Comparison of ENCODE assay signal across 34 cellular contexts in the genomic region with DNA sequence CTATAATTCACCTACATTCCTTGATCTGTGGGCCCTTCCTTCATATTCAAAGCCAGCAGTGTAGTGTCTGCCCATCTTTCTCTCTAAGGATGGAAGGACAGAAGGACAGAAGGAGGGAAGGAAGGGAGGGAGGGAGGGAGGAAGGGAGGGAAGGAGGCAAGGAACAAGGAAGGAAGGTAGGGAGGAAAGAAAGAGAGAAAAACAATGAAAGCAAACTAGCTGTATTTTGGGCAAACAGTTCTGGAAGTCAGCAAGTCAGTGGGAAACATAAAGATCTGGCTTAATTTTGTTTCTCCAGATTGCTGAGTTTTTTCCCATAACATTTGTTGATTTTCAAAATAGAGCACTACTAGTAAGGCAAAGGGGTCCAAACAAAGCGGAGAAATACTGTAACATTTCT.
"Had no signal": no experiment of that assay in that cellular context is flagged by ENCODE, and none has a peak within 500 bp of the region (broad histone marks: within the 10 kb centered on the region; RNA-seq: fewer than 3 reads in every experiment).

No MANE protein-coding gene starts in this region.

- FAIRE-seq: astrocyte, bronchial epithelial cell had no signal

- H3K4me3 ChIP-seq: adrenal gland, ascending aorta, body of pancreas, breast epithelium, cardiac muscle cell had no signal

- H3K9me3 ChIP-seq: adrenal gland, ascending aorta, body of pancreas, breast epithelium had no signal

- H3K27me3 ChIP-seq: adrenal gland, ascending aorta, body of pancreas, brain microvascular endothelial cell, breast epithelium, cardiac muscle cell had no signal

- H3K36me3 ChIP-seq: adrenal gland, ascending aorta, brain microvascular endothelial cell, breast epithelium, cardiac muscle cell had no signal

- DNase-seq: activated effector memory CD4-positive, alpha-beta T cell treated with anti-CD3 and anti-CD28 coated beads, Interleukin-2, amount 50 U/mL, for 16 hours; activated effector memory CD4-positive, alpha-beta T cell treated with Interleukin-2 at 50 U/mL for 16 hours; activated gamma-delta T cell; activated gamma-delta T cell treated with Interleukin-2 at 50 U/mL for 16 hours; activated naive CD4-positive, alpha-beta T cell; activated naive CD4-positive, alpha-beta T cell treated with anti-CD3 and anti-CD28 coated beads for 36 hours; activated naive CD4-positive, alpha-beta T cell treated with anti-CD3 and anti-CD28 coated beads, Interleukin-2, amount 10 ng/mL, durations not matched to agents 7 days and 5 days; activated naive CD4-positive, alpha-beta T cell treated with anti-CD3 and anti-CD28 coated beads, Interleukin-2, amount 50 U/mL, for 16 hours; activated naive CD4-positive, alpha-beta T cell treated with Interleukin-2 at 50 U/mL for 16 hours; activated naive CD8-positive, alpha-beta T cell treated with anti-CD3 and anti-CD28 coated beads for 36 hours; activated naive CD8-positive, alpha-beta T cell treated with anti-CD3 and anti-CD28 coated beads, Interleukin-2, amount 10 ng/mL, durations not matched to agents 7 days and 5 days; activated naive CD8-positive, alpha-beta T cell treated with anti-CD3 and anti-CD28 coated beads, Interleukin-2, amount 50 U/mL, for 24 hours; activated T-cell treated with anti-CD3 and anti-CD28 coated beads, Interleukin-2, amount 50 U/mL, for 1 hour; activated T-cell treated with anti-CD3 and anti-CD28 coated beads, Interleukin-2, amount 50 U/mL, for 24 hours; activated T-cell treated with anti-CD3 and anti-CD28 coated beads, Interleukin-2, amount 50 U/mL, for 4 hours; activated T-cell treated with anti-CD3 and anti-CD28 coated beads, Interleukin-2, amount 50 U/mL, for 48 hours; activated T-cell treated with anti-CD3 and anti-CD28 coated beads, Interleukin-2, amount 50 U/mL, for 72 hours; adrenal gland; amniotic stem cell; amygdala; anterior cingulate cortex; aorta; body of pancreas; brain microvascular endothelial cell; caudate nucleus; central memory CD4-positive, alpha-beta T cell; cerebellar nuclear complex had no signal

- ATAC-seq: activated naive CD4-positive, alpha-beta T cell treated with anti-CD3 and anti-CD28 coated beads, Interleukin-2, amount 50 U/mL, for 72 hours; activated naive CD8-positive, alpha-beta T cell treated with anti-CD3 and anti-CD28 coated beads, Interleukin-2, amount 50 U/mL, for 24 hours; activated T-cell treated with anti-CD3 and anti-CD28 coated beads, Interleukin-2, amount 50 U/mL, for 4 hours; activated T-cell treated with anti-CD3 and anti-CD28 coated beads, Interleukin-2, amount 50 U/mL, for 72 hours; activated T-helper 17 cell treated with anti-CD3 and anti-CD28 coated beads, Interleukin-2, amount 50 U/mL, for 72 hours; body of pancreas had no signal

- H3K27ac ChIP-seq: adrenal gland, ascending aorta, body of pancreas, brain microvascular endothelial cell, breast epithelium, cardiac muscle cell had no signal

- H3K4me1 ChIP-seq: adrenal gland, ascending aorta, body of pancreas, breast epithelium had no signal
